14 cellular contexts compared by ENCODE assay signal in the genomic region with DNA sequence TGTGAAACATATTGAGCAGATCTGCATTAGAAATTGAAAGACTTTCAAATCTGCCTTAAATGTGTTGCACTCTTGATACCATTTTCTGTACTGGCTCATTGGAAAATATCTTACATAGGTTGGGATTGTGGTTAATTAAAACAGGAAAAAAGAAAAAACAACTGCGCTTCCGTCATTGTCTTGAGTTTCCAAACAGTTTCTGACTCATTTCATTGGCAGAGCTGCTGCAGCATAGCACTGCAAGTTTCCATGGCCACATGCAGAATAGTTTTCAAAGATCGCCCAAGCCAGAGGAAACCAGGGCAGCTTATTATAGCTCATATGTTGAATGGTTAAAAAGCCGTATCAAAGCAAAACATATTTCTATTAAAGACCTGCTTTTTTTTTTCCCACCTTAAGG.
DNase-seq lines count a peak whose midpoint lies in the region; ATAC-seq and TF ChIP-seq lines count a peak whose summit lies in the region.
"Had no signal": no experiment of that assay in that cellular context is flagged by ENCODE, and none has a peak within 500 bp of the region (broad histone marks: within the 10 kb centered on the region; RNA-seq: fewer than 3 reads in every experiment).

No MANE protein-coding gene starts in this region.

- intact Hi-C loops in activated T-helper 1 cell treated with anti-CD3 and anti-CD28 coated beads, Interleukin-12 subunit alpha, Interleukin-12 subunit beta, Interleukin-2, Interleukin-4 antibody, amounts not matched to agents 30 ng/mL and 10 ng/mL and 1 ng/mL, durations not matched to agents 14 hours and 24 hours and 36 hours (cut with micrococcal nuclease), result no loop called here
- intact Hi-C loops in colonic mucosa (cut with DNase I), result no loop called here

- H3K4me2 ChIP-seq in neuronal stem cell (ENCODE audit: insufficient read depth, low read length, poor library complexity, severe bottlenecking), result no peak overlapping the region

- H3K9ac ChIP-seq in neuronal stem cell (ENCODE audit: low read depth, low read length, poor library complexity) (no peak overlapping the region), colonic mucosa (ENCODE audit: low read depth in 2 of 2, low read length in 2 of 2) (no peak overlapping the region)

- H2AFZ ChIP-seq in neuronal stem cell (ENCODE audit: low read length), result peak overlapping the region; percentile 74

- no peak overlapping the region for H3K18ac ChIP-seq in neuronal stem cell (ENCODE audit: low read length)

- no CpG with 5 or more reads among the region's 4 CpGs for WGBS in neuronal stem cell (ENCODE audit: extremely low coverage in 2 of 2, insufficient read length in 2 of 2, insufficient replicate concordance in 1 of 2), 2 donors

- no peak overlapping the region for H3K27ac Mint-ChIP-seq in activated T-helper 1 cell treated with anti-CD3 and anti-CD28 coated beads, Interleukin-12 subunit alpha, Interleukin-12 subunit beta, Interleukin-2, Interleukin-4 antibody, amounts not matched to agents 30 ng/mL and 10 ng/mL and 1 ng/mL, durations not matched to agents 14 hours and 24 hours and 36 hours
- H3K27ac Mint-ChIP-seq: CD4-positive, alpha-beta memory T cell; naive B cell had no signal

- H4K8ac ChIP-seq in neuronal stem cell (ENCODE audit: low read depth, low read length), result no peak overlapping the region

- no peaks in the 10 kb centered on the region for H3K4me1 Mint-ChIP-seq in activated T-helper 1 cell treated with anti-CD3 and anti-CD28 coated beads, Interleukin-12 subunit alpha, Interleukin-12 subunit beta, Interleukin-2, Interleukin-4 antibody, amounts not matched to agents 30 ng/mL and 10 ng/mL and 1 ng/mL, durations not matched to agents 14 hours and 24 hours and 36 hours (ENCODE audit: low read depth)
- H3K4me1 Mint-ChIP-seq: CD4-positive, alpha-beta memory T cell; naive B cell had no signal

- H3K4ac ChIP-seq in neuronal stem cell (ENCODE audit: low read length), result no peak overlapping the region

- no peaks in the 10 kb centered on the region for H3K79me1 ChIP-seq in neuronal stem cell (ENCODE audit: low read depth, low read length)

- no peak overlapping the region for H3K27ac ChIP-seq in neuronal stem cell (replicated peaks; ENCODE audit: low read length)
- H3K27ac ChIP-seq in colonic mucosa, result no peak overlapping the region

- H2BK120ac ChIP-seq in neuronal stem cell (ENCODE audit: low read depth, low read length), result no peak overlapping the region

- no peaks in the 10 kb centered on the region for H3K27me3 Mint-ChIP-seq in activated T-helper 1 cell treated with anti-CD3 and anti-CD28 coated beads, Interleukin-12 subunit alpha, Interleukin-12 subunit beta, Interleukin-2, Interleukin-4 antibody, amounts not matched to agents 30 ng/mL and 10 ng/mL and 1 ng/mL, durations not matched to agents 14 hours and 24 hours and 36 hours (ENCODE audit: insufficient read depth)
- H3K27me3 Mint-ChIP-seq: CD4-positive, alpha-beta memory T cell; naive B cell had no signal

- in situ Hi-C loops in SK-MEL-5 (cut with HindIII; ENCODE audit: low pct_unique_long_range_greater_than_20kb, low sequenced_read_pairs), result no loop called here

- H3K14ac ChIP-seq in neuronal stem cell (ENCODE audit: low read length), result no peak overlapping the region

- ATAC-seq in GM18517 (IDR thresholded peaks at IDR 0.05; ENCODE audit: unreplicated experiment), result no peak
- ATAC-seq: GM12878 had no signal

- H2BK15ac ChIP-seq in neuronal stem cell (ENCODE audit: low read length), result no peak overlapping the region

- H3K4me3 Mint-ChIP-seq in activated T-helper 1 cell treated with anti-CD3 and anti-CD28 coated beads, Interleukin-12 subunit alpha, Interleukin-12 subunit beta, Interleukin-2, Interleukin-4 antibody, amounts not matched to agents 30 ng/mL and 10 ng/mL and 1 ng/mL, durations not matched to agents 14 hours and 24 hours and 36 hours, result no peak overlapping the region
- H3K4me3 Mint-ChIP-seq: CD4-positive, alpha-beta memory T cell; naive B cell had no signal

- H3K36me3 ChIP-seq in neuronal stem cell (replicated peaks in 1 of 2; ENCODE audit: control insufficient read depth in 2 of 2, insufficient read depth in 2 of 2, low read length in 2 of 2), result no peaks in the 10 kb centered on the region
- H3K36me3 ChIP-seq in colonic mucosa, result no peaks in the 10 kb centered on the region

- H3K23ac ChIP-seq in neuronal stem cell (ENCODE audit: low read depth, low read length, poor library complexity), result no peak overlapping the region

- H2AK5ac ChIP-seq in neuronal stem cell (ENCODE audit: low read depth, low read length), result no peak overlapping the region

- no peaks in the 10 kb centered on the region for H3K36me3 Mint-ChIP-seq in activated T-helper 1 cell treated with anti-CD3 and anti-CD28 coated beads, Interleukin-12 subunit alpha, Interleukin-12 subunit beta, Interleukin-2, Interleukin-4 antibody, amounts not matched to agents 30 ng/mL and 10 ng/mL and 1 ng/mL, durations not matched to agents 14 hours and 24 hours and 36 hours (ENCODE audit: low read depth)
- H3K36me3 Mint-ChIP-seq: CD4-positive, alpha-beta memory T cell; naive B cell had no signal

- no peak overlapping the region for H4K91ac ChIP-seq in neuronal stem cell (ENCODE audit: low read depth, low read length, poor library complexity)

- H3K4me3 ChIP-seq in epithelial cell of esophagus (ENCODE audit: low read length) (no peak overlapping the region), neuronal stem cell (ENCODE audit: low read length in 2 of 2) (no peak overlapping the region), colonic mucosa (no peak overlapping the region)
- H3K4me3 ChIP-seq: GM12878 had no signal

- no peaks in the 10 kb centered on the region for H3K9me3 Mint-ChIP-seq in activated T-helper 1 cell treated with anti-CD3 and anti-CD28 coated beads, Interleukin-12 subunit alpha, Interleukin-12 subunit beta, Interleukin-2, Interleukin-4 antibody, amounts not matched to agents 30 ng/mL and 10 ng/mL and 1 ng/mL, durations not matched to agents 14 hours and 24 hours and 36 hours

- H3K9me3 ChIP-seq in neuronal stem cell (replicated peaks in 1 of 2; ENCODE audit: control insufficient read depth in 2 of 2, insufficient read depth in 1 of 2, low read depth in 1 of 2, low read length in 2 of 2) (no peaks in the 10 kb centered on the region), colonic mucosa (no peaks in the 10 kb centered on the region)

- TF ChIP-seq CTCF in epithelial cell of esophagus (IDR thresholded peaks at IDR 0.05; ENCODE audit: insufficient read depth, low read depth, low read length, missing control alignments) (no peak), colonic mucosa (IDR thresholded peaks at IDR 0.05) (no peak)

- H2BK5ac ChIP-seq in neuronal stem cell (ENCODE audit: low read length), result no peak overlapping the region

- no peak overlapping the region for H2BK12ac ChIP-seq in neuronal stem cell (ENCODE audit: low read length)

- DNase-seq in ELR (ENCODE audit: low read depth), result peak; percentile 81
- peak; percentile 35 for DNase-seq in SK-MEL-5 (ENCODE audit: low read depth, low spot score)
- DNase-seq in epithelial cell of esophagus (ENCODE audit: low read depth), result peak; percentile 53
- DNase-seq in neuronal stem cell (ENCODE audit: low spot score), result no peak
- DNase-seq in activated T-helper 1 cell treated with anti-CD3 and anti-CD28 coated beads, Interleukin-12 subunit alpha, Interleukin-12 subunit beta, Interleukin-2, Interleukin-4 antibody, amounts not matched to agents 30 ng/mL and 10 ng/mL and 1 ng/mL, durations not matched to agents 14 hours and 24 hours and 36 hours (ENCODE audit: low spot score), result no peak
- no peak for DNase-seq in NCI-H2081 treated with DMSO at 0.1 percent for 48 hours (lab: John Stamatoyannopoulos, UW)
- no peak for DNase-seq in colonic mucosa
- DNase-seq: CD4-positive, alpha-beta memory T cell; naive B cell; NCI-H526 treated with DMSO at 0.1 percent for 48 hours; stimulated activated CD4-positive, alpha-beta T cell treated with anti-CD3 and anti-CD28 coated beads, Interleukin-4, amount 100 ng/mL, for 1 hour; T-helper 2 cell had no signal

- no peaks in the 10 kb centered on the region for H3K27me3 ChIP-seq in neuronal stem cell (ENCODE audit: control insufficient read depth in 3 of 3, insufficient read depth in 3 of 3, low read depth in 1 of 3, low read length in 3 of 3)
- no peaks in the 10 kb centered on the region for H3K27me3 ChIP-seq in colonic mucosa

- H3K4me1 ChIP-seq in neuronal stem cell (ENCODE audit: control insufficient read depth in 2 of 2, insufficient read depth in 1 of 2, low read depth in 1 of 2, low read length in 2 of 2), result peaks cover 0 to 11% of the 10 kb centered on the region in 2 donors
- H3K4me1 ChIP-seq in colonic mucosa, result no peaks in the 10 kb centered on the region

Comparison
In these comparisons a context has a peak if more than half of its experiments do, and no peak if none do; other contexts are left out.
1. DNase-seq: peak in ELR (single experiment), SK-MEL-5 (single experiment) and epithelial cell of esophagus (single experiment); none in neuronal stem cell (single experiment), activated T-helper 1 cell treated with anti-CD3 and anti-CD28 coated beads, Interleukin-12 subunit alpha, Interleukin-12 subunit beta, Interleukin-2, Interleukin-4 antibody, amounts not matched to agents 30 ng/mL and 10 ng/mL and 1 ng/mL, durations not matched to agents 14 hours and 24 hours and 36 hours (single experiment), NCI-H2081 treated with DMSO at 0.1 percent for 48 hours (single experiment) and colonic mucosa (single experiment).